Comparison of ENCODE assay signal across 13 cellular contexts in genomic region chr2:43099797-43100196, GRCh38.
DNase-seq lines count a peak whose midpoint lies in the region; ATAC-seq, FAIRE-seq and TF ChIP-seq lines count a peak whose summit lies in the region.
"Had no signal": no experiment of that assay in that cellular context is flagged by ENCODE, and none has a peak within 500 bp of the region (broad histone marks: within the 10 kb centered on the region; RNA-seq: fewer than 3 reads in every experiment).

No MANE protein-coding gene starts in this region.

- H3K27ac Mint-ChIP-seq in neural progenitor cell = peak overlapping the region; percentile 67
- no peak overlapping the region for H3K27ac Mint-ChIP-seq in type B pancreatic cell
- H3K27ac Mint-ChIP-seq in Caco-2 (ENCODE audit: unreplicated experiment) = no peak overlapping the region

- intact Hi-C loops in HepG2 (cut with micrococcal nuclease; ENCODE audit: unreplicated experiment) (no loop called here), right lobe of liver (cut with DNase I) (no loop called here), posterior vena cava (cut with DNase I) (loop anchor here in 1 of 2 donors (10.0 kb wide), 1 partner anchor 125 kb away; no protein-coding TSS in a partner anchor), Caco-2 (cut with micrococcal nuclease; ENCODE audit: unreplicated experiment) (no loop called here)

- TF ChIP-seq CTCF in HepG2 (CRISPR knock-in tag; IDR thresholded peaks at IDR 0.05) (no peak), right lobe of liver (IDR thresholded peaks at IDR 0.05) (no peak), neural progenitor cell (IDR thresholded peaks at IDR 0.05) (no peak), type B pancreatic cell (conservative IDR thresholded peaks at IDR 0.05) (no peak), Caco-2 (IDR thresholded peaks at IDR 0.05; ENCODE audit: insufficient read depth in 1 of 2, low read depth in 1 of 2, low read length in 1 of 2, severe bottlenecking in 1 of 2, unreplicated experiment in 1 of 2) (no peak)

- POLR2A ChIA-PET in HepG2 (lab: Yijun Ruan, JAX) (no interaction called here), Caco-2 (lab: Charles Lee) (no interaction called here)

- CTCF ChIA-PET in HepG2 (lab: Yijun Ruan, JAX; ENCODE audit: low intra/inter-chr PET ratio, low total read pairs) (no interaction called here), Caco-2 (lab: Charles Lee) (no interaction called here)

- H3K27me3 ChIP-seq in HepG2 (ENCODE audit: control insufficient read depth in 1 of 2, insufficient read depth in 2 of 2, low read length in 2 of 2) = no peaks in the 10 kb centered on the region
- no peaks in the 10 kb centered on the region for H3K27me3 ChIP-seq in right lobe of liver
- H3K27me3 ChIP-seq in neural progenitor cell = no peaks in the 10 kb centered on the region
- no peaks in the 10 kb centered on the region for H3K27me3 ChIP-seq in Caco-2 (replicated peaks; ENCODE audit: control insufficient read depth, insufficient read depth, low read length)

- H3K36me3 ChIP-seq in HepG2 (replicated peaks in 1 of 2; ENCODE audit: control insufficient read depth in 1 of 2, insufficient read depth in 2 of 2, low read length in 2 of 2) (no peaks in the 10 kb centered on the region), right lobe of liver (no peaks in the 10 kb centered on the region), neural progenitor cell (no peaks in the 10 kb centered on the region), Caco-2 (ENCODE audit: control insufficient read depth, insufficient read depth, low read length) (no peaks in the 10 kb centered on the region)

- H3K27ac ChIP-seq in HepG2 (ENCODE audit: extremely low read length, insufficient read depth, low read length) (no peak overlapping the region), right lobe of liver (no peak overlapping the region), cingulate gyrus (ENCODE audit: low read depth, low read length) (peak overlapping the region; percentile 58), neural progenitor cell (no peak overlapping the region)
- H3K27ac ChIP-seq: KMS-11 had no signal

- H3K4me1 Mint-ChIP-seq in neural progenitor cell (peaks cover 43% of the 10 kb centered on the region), type B pancreatic cell (ENCODE audit: unreplicated experiment) (peaks cover 27% of the 10 kb centered on the region), Caco-2 (ENCODE audit: low read depth, unreplicated experiment) (no peaks in the 10 kb centered on the region)

- H3K27me3 Mint-ChIP-seq in neural progenitor cell (ENCODE audit: insufficient read depth, low read depth) (peaks cover 17% of the 10 kb centered on the region), type B pancreatic cell (no peaks in the 10 kb centered on the region), Caco-2 (ENCODE audit: insufficient read depth, unreplicated experiment) (no peaks in the 10 kb centered on the region)

- H3K4me3 Mint-ChIP-seq in neural progenitor cell (peak overlapping the region; percentile 50), type B pancreatic cell (peak overlapping the region; percentile 69), Caco-2 (ENCODE audit: unreplicated experiment) (no peak overlapping the region)

- H3K9me3 Mint-ChIP-seq in neural progenitor cell = peaks cover 36% of the 10 kb centered on the region
- no peaks in the 10 kb centered on the region for H3K9me3 Mint-ChIP-seq in type B pancreatic cell
- peaks cover 28% of the 10 kb centered on the region for H3K9me3 Mint-ChIP-seq in Caco-2 (ENCODE audit: unreplicated experiment)

- ATAC-seq in HepG2 = no peak
- ATAC-seq in right lobe of liver = no peak
- ATAC-seq in GM18511 (IDR thresholded peaks at IDR 0.05; ENCODE audit: unreplicated experiment) = no peak

- H3K4me1 ChIP-seq in HepG2 (ENCODE audit: insufficient read depth, low read length) = peaks cover 38% of the 10 kb centered on the region
- H3K4me1 ChIP-seq in right lobe of liver = no peaks in the 10 kb centered on the region
- H3K4me1 ChIP-seq in neural progenitor cell = peaks cover 31% of the 10 kb centered on the region
- no peaks in the 10 kb centered on the region for H3K4me1 ChIP-seq in Caco-2

- H3K9ac ChIP-seq in HepG2 (ENCODE audit: insufficient read depth, low read depth, low read length) (no peak overlapping the region), neural progenitor cell (no peak overlapping the region)
- H3K9ac ChIP-seq: KMS-11 had no signal

- H2AFZ ChIP-seq in HepG2 (ENCODE audit: low read length) = no peak overlapping the region
- no peak overlapping the region for H2AFZ ChIP-seq in neural progenitor cell (replicated peaks)

- WGBS in HepG2 (ENCODE audit: low lambda C conversion rate) = 92% methylated on average over 4 of the region's 4 CpGs
- 98% methylated on average over 4 of the region's 4 CpGs for WGBS in right lobe of liver (ENCODE audit: insufficient coverage, low coverage, low lambda C conversion rate, missing lambda C conversion rate)

- TF ChIP-seq POLR2A in HepG2 (IDR thresholded peaks at IDR 0.05; ENCODE audit: insufficient read depth in 1 of 2, low read depth in 2 of 2, low read length in 2 of 2) (no peak), right lobe of liver (IDR thresholded peaks at IDR 0.05) (no peak)

- DNase-seq in HepG2 (ENCODE audit: low spot score) = no peak
- no peak for DNase-seq in right lobe of liver
- no peak for DNase-seq in neural progenitor cell (ENCODE audit: low spot score)
- no peak for DNase-seq in type B pancreatic cell (ENCODE audit: extremely low spot score, unreplicated experiment)
- no peak for DNase-seq in posterior vena cava (ENCODE audit: low spot score)
- DNase-seq in Caco-2 = no peak
- DNase-seq: C1 segment of cervical spinal cord, NCI-H1092, NCI-H345, PC-3 had no signal

- in situ Hi-C loops in HepG2 (cut with HindIII; ENCODE audit: extremely low pct_ligation_motif_present, low pct_unique_long_range_greater_than_20kb) = no loop called here

- H3K36me3 Mint-ChIP-seq in neural progenitor cell (peaks cover 12% of the 10 kb centered on the region), type B pancreatic cell (peaks cover 14% of the 10 kb centered on the region), Caco-2 (ENCODE audit: insufficient read depth, unreplicated experiment) (peaks cover 5% of the 10 kb centered on the region)

- no TSS peak for BruUV-seq in HepG2 (replicated peaks; lab: Mats Ljungman, UMichigan)
- no TSS peak for BruUV-seq in Caco-2 (replicated peaks; lab: Mats Ljungman, UMichigan)

- H3F3A ChIP-seq in neural progenitor cell (ENCODE audit: low read depth) = peaks cover 43% of the 10 kb centered on the region

- TF ChIP-seq EP300 in HepG2 (IDR thresholded peaks at IDR 0.05; ENCODE audit: low read depth in 2 of 2, low read length in 2 of 2) (no peak), HepG2 (CRISPR knock-in tag; IDR thresholded peaks at IDR 0.05; ENCODE audit: borderline replicate concordance) (no peak)

- H3K9me3 ChIP-seq in HepG2 (ENCODE audit: low read length) = no peaks in the 10 kb centered on the region
- no peaks in the 10 kb centered on the region for H3K9me3 ChIP-seq in right lobe of liver
- H3K9me3 ChIP-seq in neural progenitor cell (ENCODE audit: low read depth) = no peaks in the 10 kb centered on the region
- peaks cover 6% of the 10 kb centered on the region for H3K9me3 ChIP-seq in Caco-2

- H4K20me1 ChIP-seq in HepG2 (ENCODE audit: insufficient read depth, low read length) (no peaks in the 10 kb centered on the region), neural progenitor cell (ENCODE audit: low read depth) (no peaks in the 10 kb centered on the region)

- H3K4me3 ChIP-seq in HepG2 (replicated peaks in 1 of 3; ENCODE audit: insufficient read depth in 1 of 3, low read depth in 2 of 3, low read length in 3 of 3) = no peak overlapping the region
- no peak overlapping the region for H3K4me3 ChIP-seq in right lobe of liver
- no peak overlapping the region for H3K4me3 ChIP-seq in neural progenitor cell
- H3K4me3 ChIP-seq in Caco-2 (ENCODE audit: low read depth, low read length) = no peak overlapping the region

- H3K79me2 ChIP-seq in HepG2 (ENCODE audit: insufficient read depth, low read length) (no peaks in the 10 kb centered on the region), neural progenitor cell (ENCODE audit: low read depth) (no peaks in the 10 kb centered on the region)

- H3K4me2 ChIP-seq in HepG2 (ENCODE audit: low read depth, low read length) = no peak overlapping the region
- peak overlapping the region; percentile 68 for H3K4me2 ChIP-seq in neural progenitor cell
- H3K4me2 ChIP-seq: KMS-11 had no signal

- no peak for TF ChIP-seq RAD21 in HepG2 (CRISPR knock-in tag; IDR thresholded peaks at IDR 0.05)

- FAIRE-seq in HepG2 (lab: Jason Lieb, UNC) = no peak

TF ChIP-seq in HepG2, 621 proteins besides CTCF, POLR2A, EP300 and RAD21:
- peak; percentile 46; the same call in 1 of the 2 replicates for TF ChIP-seq ZNF7 (CRISPR knock-in tag; IDR thresholded peaks at IDR 0.05)
- TF ChIP-seq HDAC6 (IDR thresholded peaks at IDR 0.05; ENCODE audit: low read depth, low read length) = no peak
